ENCODE assay signal across 10 cellular contexts in genomic region chr3:45554001-45554691, GRCh38. TPM values are rescaled to one million over a fixed set of nuclear protein-coding genes. Genes with fewer than 3 reads are reported as not detected.
DNase-seq lines count a peak whose midpoint lies in the region; ATAC-seq and TF ChIP-seq lines count a peak whose summit lies in the region.
"Had no signal": no experiment of that assay in that cellular context is flagged by ENCODE, and none has a peak within 500 bp of the region (broad histone marks: within the 10 kb centered on the region; RNA-seq: fewer than 3 reads in every experiment).

No MANE protein-coding gene starts in this region.

- H3K4me3 ChIP-seq in mesendoderm (ENCODE audit: low read length) (no peak overlapping the region), coronary artery (no peak overlapping the region)
- H3K4me3 ChIP-seq: SK-N-MC had no signal

- H3K4ac ChIP-seq in mesendoderm (ENCODE audit: low read depth, low read length), result no peak overlapping the region

- no peak overlapping the region for H3K4me2 ChIP-seq in mesendoderm (ENCODE audit: low read length)

- intact Hi-C loops in posterior vena cava (cut with DNase I), result no loop called here

- H3K79me2 ChIP-seq in mesendoderm (ENCODE audit: control insufficient read depth, insufficient read depth, low read length), result no peaks in the 10 kb centered on the region

- no peak overlapping the region for H2BK15ac ChIP-seq in mesendoderm (replicated peaks; ENCODE audit: low read depth)

- no peak overlapping the region for H3K18ac ChIP-seq in mesendoderm (ENCODE audit: low read length)

- H3K4me1 ChIP-seq in mesendoderm (ENCODE audit: control insufficient read depth, low read depth, low read length), result peaks cover 4% of the 10 kb centered on the region

- no peak overlapping the region for H2AK5ac ChIP-seq in mesendoderm (ENCODE audit: low read length)

- H4K8ac ChIP-seq in mesendoderm (ENCODE audit: low read depth, low read length), result no peak overlapping the region

- no peak overlapping the region for H2BK120ac ChIP-seq in mesendoderm (ENCODE audit: low read depth, low read length)

- H3K56ac ChIP-seq in mesendoderm (ENCODE audit: low read length), result peak overlapping the region; percentile 27

- no peak overlapping the region for H2BK5ac ChIP-seq in mesendoderm (ENCODE audit: low read length)

- H3K27ac ChIP-seq in mesendoderm (ENCODE audit: low read depth, low read length) (peak overlapping the region; percentile 37), coronary artery (peak overlapping the region in 1 of 2 donors; percentile 32)
- H3K27ac ChIP-seq: 22Rv1, SK-N-MC had no signal

- ATAC-seq in HG03520 (IDR thresholded peaks at IDR 0.05; ENCODE audit: unreplicated experiment), result peak; percentile 56

- no peaks in the 10 kb centered on the region for H3K36me3 ChIP-seq in mesendoderm (ENCODE audit: control insufficient read depth, insufficient read depth, low read length)

- DNase-seq in NCI-H1694 (lab: John Stamatoyannopoulos, UW) (peak; percentile 21), NCI-H1694 treated with DMSO at 0.1 percent for 48 hours (lab: John Stamatoyannopoulos, UW) (no peak), amniotic epithelial cell (ENCODE audit: low read depth) (peak; percentile 52), mesendoderm (peak; percentile 90), coronary artery (ENCODE audit: low spot score) (no peak), inferior parietal cortex (ENCODE audit: extremely low spot score) (no peak), posterior vena cava (ENCODE audit: low spot score) (no peak)

- TF ChIP-seq CTCF in coronary artery (IDR thresholded peaks at IDR 0.05), result no peak

- no peak overlapping the region for H3K9ac ChIP-seq in mesendoderm (ENCODE audit: low read length)

- no peaks in the 10 kb centered on the region for H3K79me1 ChIP-seq in mesendoderm (ENCODE audit: low read length)

- WGBS in mesendoderm (ENCODE audit: extremely low coverage, insufficient coverage, low lambda C conversion rate), result no CpG with 5 or more reads among the region's 4 CpGs

- H3K27me3 ChIP-seq in mesendoderm (ENCODE audit: insufficient read depth, low read length, poor library complexity), result no peaks in the 10 kb centered on the region

- H3K23ac ChIP-seq in mesendoderm (ENCODE audit: low read length), result no peak overlapping the region

- H4K5ac ChIP-seq in mesendoderm (ENCODE audit: low read length), result no peak overlapping the region

RNA-seq across cellular contexts. Expression of gene LIMD1, which starts 40.4 kb away (rescaled TPM):
- polyA plus RNA-seq in mesendoderm (2013, experiment 1 of 2), result 11.1 TPM
- 11.8 TPM for polyA plus RNA-seq in mesendoderm (2013, experiment 2 of 2)
- total RNA-seq in posterior vena cava, result 10 to 100 TPM; 28.9 to 33.5 TPM

Comparison
In these comparisons a context has a peak if more than half of its experiments do, and no peak if none do; other contexts are left out.
1. DNase-seq: peak in NCI-H1694 (single experiment), amniotic epithelial cell (single experiment) and mesendoderm (single experiment); none in NCI-H1694 treated with DMSO at 0.1 percent for 48 hours (single experiment), coronary artery (single experiment), inferior parietal cortex (single experiment) and posterior vena cava (single experiment).